ENCODE assay signal across 19 cellular contexts in genomic region chr9:108830292-108830691, GRCh38. TPM values are rescaled to one million over a fixed set of nuclear protein-coding genes. Genes with fewer than 3 reads are reported as not detected.
"Had no signal": no experiment of that assay in that cellular context is flagged by ENCODE, and none has a peak within 500 bp of the region (broad histone marks: within the 10 kb centered on the region; RNA-seq: fewer than 3 reads in every experiment).

No MANE protein-coding gene starts in this region.

- DNase-seq: activated gamma-delta T cell; activated T-cell treated with anti-CD3 and anti-CD28 coated beads, Interleukin-2, amount 50 U/mL, for 24 hours; central memory CD4-positive, alpha-beta T cell; effector CD8-positive, alpha-beta T cell; heart right ventricle; ovary; right lobe of liver had no signal

- H3K4me3 Mint-ChIP-seq: activated T-cell treated with anti-CD3 and anti-CD28 coated beads, Interleukin-2, amount 50 U/mL, for 24 hours; stimulated activated naive CD8-positive, alpha-beta T cell treated with anti-CD3 and anti-CD28 coated beads, Interleukin-15, Interleukin-2, amounts not matched to agents 100 ng/mL and 50 ng/mL, for 24 hours; T-helper 2 cell treated with Interferon-gamma antibody and Interleukin-4, amounts not matched to agents 5 μg/mL and 100 μg/mL, for 36 hours; type B pancreatic cell had no signal

- H3K27ac Mint-ChIP-seq: activated naive CD4-positive, alpha-beta T cell treated with anti-CD3 and anti-CD28 coated beads, Interleukin-2, amount 50 U/mL, for 72 hours; activated T-cell treated with anti-CD3 and anti-CD28 coated beads, Interleukin-2, amount 50 U/mL, for 24 hours; stimulated activated naive CD8-positive, alpha-beta T cell treated with anti-CD3 and anti-CD28 coated beads, Interleukin-15, Interleukin-2, amounts not matched to agents 100 ng/mL and 50 ng/mL, for 24 hours; T-helper 2 cell treated with Interferon-gamma antibody and Interleukin-4, amounts not matched to agents 5 μg/mL and 100 μg/mL, for 36 hours; type B pancreatic cell had no signal

- H3K36me3 Mint-ChIP-seq: activated naive CD4-positive, alpha-beta T cell treated with anti-CD3 and anti-CD28 coated beads, Interleukin-2, amount 50 U/mL, for 72 hours; type B pancreatic cell had no signal

- ATAC-seq: activated CD4-positive, CD25-positive, alpha-beta regulatory T cell treated with anti-CD3 and anti-CD28 coated beads, Interleukin-2, amount 50 U/mL, for 24 hours; activated naive CD4-positive, alpha-beta T cell treated with anti-CD3 and anti-CD28 coated beads, Interleukin-2, amount 50 U/mL, for 72 hours; gastroesophageal sphincter; heart right ventricle; left lobe of liver; right lobe of liver had no signal

- H3K9me3 Mint-ChIP-seq: activated naive CD4-positive, alpha-beta T cell treated with anti-CD3 and anti-CD28 coated beads, Interleukin-2, amount 50 U/mL, for 72 hours; activated T-cell treated with anti-CD3 and anti-CD28 coated beads, Interleukin-2, amount 50 U/mL, for 24 hours; stimulated activated naive CD8-positive, alpha-beta T cell treated with anti-CD3 and anti-CD28 coated beads, Interleukin-15, Interleukin-2, amounts not matched to agents 100 ng/mL and 50 ng/mL, for 24 hours; T-helper 2 cell treated with Interferon-gamma antibody and Interleukin-4, amounts not matched to agents 5 μg/mL and 100 μg/mL, for 36 hours; type B pancreatic cell had no signal

RNA-seq across cellular contexts. Expression of gene ACTL7B, which starts 25.5 kb away (rescaled TPM):
- total RNA-seq: endothelial cell of umbilical vein, fibroblast of lung, gastroesophageal sphincter, heart right ventricle, left lobe of liver, lung microvascular endothelial cell, right lobe of liver, temporal lobe had no signal
- polyA plus RNA-seq: endothelial cell of umbilical vein, fibroblast of lung, heart right ventricle had no signal

RNA-seq across cellular contexts. Expression of gene ACTL7A, which starts 31.8 kb away (rescaled TPM):
- total RNA-seq: activated naive CD4-positive, alpha-beta T cell treated with anti-CD3 and anti-CD28 coated beads, Interleukin-2, amount 50 U/mL, for 72 hours; endothelial cell of umbilical vein; fibroblast of lung; gastroesophageal sphincter; heart right ventricle; left lobe of liver; lung microvascular endothelial cell; ovary; pulmonary artery endothelial cell; right lobe of liver; temporal lobe had no signal
- polyA plus RNA-seq: endothelial cell of umbilical vein, fibroblast of lung, heart right ventricle, ovary had no signal
